Comparison of ENCODE assay signal across 9 cellular contexts in the genomic region with DNA sequence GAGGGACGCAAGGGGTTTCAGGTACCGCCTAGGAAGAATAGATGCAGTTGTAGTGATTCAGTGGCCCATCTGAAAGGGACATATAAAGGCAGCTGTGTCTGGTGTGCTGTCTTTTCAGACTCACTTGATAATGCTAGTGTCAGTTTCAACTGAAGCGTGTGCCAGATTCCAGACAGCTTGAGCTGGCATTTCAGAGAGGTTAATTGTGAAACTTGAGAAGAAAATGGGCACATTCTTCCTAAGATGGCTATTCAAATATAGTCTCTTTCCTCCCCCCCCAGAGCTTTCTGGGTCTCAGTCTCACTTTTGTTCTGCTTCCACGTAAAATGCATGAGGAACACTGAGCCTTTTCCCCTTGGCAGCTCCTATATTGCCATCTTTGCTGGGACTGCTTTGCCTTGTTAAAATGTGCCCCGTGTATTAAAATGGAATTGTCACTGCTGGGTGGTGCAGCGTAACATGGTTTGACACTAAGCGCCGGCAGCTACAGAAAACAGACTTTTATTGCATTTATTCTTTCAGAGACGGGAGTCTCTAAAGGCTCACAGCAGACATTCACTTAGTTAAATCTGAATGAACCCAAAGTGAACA.
DNase-seq lines count a peak whose midpoint lies in the region; ATAC-seq lines count a peak whose summit lies in the region.
"Had no signal": no experiment of that assay in that cellular context is flagged by ENCODE, and none has a peak within 500 bp of the region (broad histone marks: within the 10 kb centered on the region; RNA-seq: fewer than 3 reads in every experiment).

No MANE protein-coding gene starts in this region.

- intact Hi-C loops in activated CD4-positive, alpha-beta T cell treated with anti-CD3 and anti-CD28 coated beads, Interleukin-2, amount 10 ng/mL, durations not matched to agents 24 days and 14 days (cut with micrococcal nuclease): loop anchor here (5.0 kb wide), 1 partner anchor 842 kb away; no protein-coding TSS in a partner anchor

- no peaks in the 10 kb centered on the region for H3K36me3 Mint-ChIP-seq in activated CD4-positive, alpha-beta T cell treated with anti-CD3 and anti-CD28 coated beads, Interleukin-2, amount 10 ng/mL, durations not matched to agents 24 days and 14 days (ENCODE audit: low read depth)

- no peaks in the 10 kb centered on the region for H3K4me1 Mint-ChIP-seq in activated CD4-positive, alpha-beta T cell treated with anti-CD3 and anti-CD28 coated beads, Interleukin-2, amount 10 ng/mL, durations not matched to agents 24 days and 14 days
- H3K4me1 Mint-ChIP-seq: activated CD4-positive, alpha-beta T cell treated with anti-CD3 and anti-CD28 coated beads, Interleukin-2, amount 10 ng/mL, durations not matched to agents 7 days and 5 days had no signal

- H3K27ac Mint-ChIP-seq in activated CD4-positive, alpha-beta T cell treated with anti-CD3 and anti-CD28 coated beads, Interleukin-2, amount 10 ng/mL, durations not matched to agents 24 days and 14 days: no peak overlapping the region
- H3K27ac Mint-ChIP-seq: activated CD4-positive, alpha-beta T cell treated with anti-CD3 and anti-CD28 coated beads, Interleukin-2, amount 10 ng/mL, durations not matched to agents 7 days and 5 days had no signal

- DNase-seq in A172 (ENCODE audit: low spot score): peak; percentile 19
- DNase-seq in NCI-H2029 treated with DMSO at 0.1 percent for 48 hours (lab: John Stamatoyannopoulos, UW): peak; percentile 34
- peak; percentile 30 for DNase-seq in dermis blood vessel endothelial cell
- peak; percentile 84 for DNase-seq in myocyte (ENCODE audit: low read depth)
- no peak for DNase-seq in activated CD4-positive, alpha-beta T cell treated with anti-CD3 and anti-CD28 coated beads, Interleukin-2, amount 10 ng/mL, durations not matched to agents 24 days and 14 days
- no peak for DNase-seq in cerebellum (ENCODE audit: low spot score)
- DNase-seq: activated CD4-positive, alpha-beta T cell treated with anti-CD3 and anti-CD28 coated beads, Interleukin-2, amount 10 ng/mL, durations not matched to agents 7 days and 5 days had no signal

- ATAC-seq in HG03025 (IDR thresholded peaks at IDR 0.05; ENCODE audit: low FRiP score, unreplicated experiment): no peak
- ATAC-seq in HG03378 (IDR thresholded peaks at IDR 0.05; ENCODE audit: unreplicated experiment): no peak

- H3K4me3 Mint-ChIP-seq in activated CD4-positive, alpha-beta T cell treated with anti-CD3 and anti-CD28 coated beads, Interleukin-2, amount 10 ng/mL, durations not matched to agents 24 days and 14 days: no peak overlapping the region
- H3K4me3 Mint-ChIP-seq: activated CD4-positive, alpha-beta T cell treated with anti-CD3 and anti-CD28 coated beads, Interleukin-2, amount 10 ng/mL, durations not matched to agents 7 days and 5 days had no signal

- H3K9me3 Mint-ChIP-seq in activated CD4-positive, alpha-beta T cell treated with anti-CD3 and anti-CD28 coated beads, Interleukin-2, amount 10 ng/mL, durations not matched to agents 24 days and 14 days: no peaks in the 10 kb centered on the region
- H3K9me3 Mint-ChIP-seq: activated CD4-positive, alpha-beta T cell treated with anti-CD3 and anti-CD28 coated beads, Interleukin-2, amount 10 ng/mL, durations not matched to agents 7 days and 5 days had no signal

- H3K27me3 Mint-ChIP-seq in activated CD4-positive, alpha-beta T cell treated with anti-CD3 and anti-CD28 coated beads, Interleukin-2, amount 10 ng/mL, durations not matched to agents 24 days and 14 days: peaks cover 2% of the 10 kb centered on the region
- H3K27me3 Mint-ChIP-seq: activated CD4-positive, alpha-beta T cell treated with anti-CD3 and anti-CD28 coated beads, Interleukin-2, amount 10 ng/mL, durations not matched to agents 7 days and 5 days had no signal

Comparison
In these comparisons a context has a peak if more than half of its experiments do, and no peak if none do; other contexts are left out.
1. DNase-seq: peak in A172 (single experiment), NCI-H2029 treated with DMSO at 0.1 percent for 48 hours (single experiment), dermis blood vessel endothelial cell (single experiment) and myocyte (single experiment); none in activated CD4-positive, alpha-beta T cell treated with anti-CD3 and anti-CD28 coated beads, Interleukin-2, amount 10 ng/mL, durations not matched to agents 24 days and 14 days (single experiment) and cerebellum (single experiment).